ENCODE assay signal across 15 cellular contexts in genomic region chr12:123254853-123255446, GRCh38. TPM values are rescaled to one million over a fixed set of nuclear protein-coding genes. Genes with fewer than 3 reads are reported as not detected.
DNase-seq lines count a peak whose midpoint lies in the region; ATAC-seq lines count a peak whose summit lies in the region.
"Had no signal": no experiment of that assay in that cellular context is flagged by ENCODE, and none has a peak within 500 bp of the region (broad histone marks: within the 10 kb centered on the region; RNA-seq: fewer than 3 reads in every experiment).

No MANE protein-coding gene starts in this region.

- H3K4me3 Mint-ChIP-seq in activated T-cell treated with anti-CD3 and anti-CD28 coated beads, Interleukin-2, amount 50 U/mL, for 24 hours, result no peak overlapping the region
- H3K4me3 Mint-ChIP-seq in activated T-helper 1 cell treated with anti-CD3 and anti-CD28 coated beads, Interleukin-12 subunit alpha, Interleukin-12 subunit beta, Interleukin-2, Interleukin-4 antibody, amounts not matched to agents 30 ng/mL and 10 ng/mL and 1 ng/mL, durations not matched to agents 14 hours and 24 hours and 36 hours, result no peak overlapping the region
- no peak overlapping the region for H3K4me3 Mint-ChIP-seq in central memory CD8-positive, alpha-beta T cell
- H3K4me3 Mint-ChIP-seq: H9 had no signal

- H3K9me3 Mint-ChIP-seq in activated T-cell treated with anti-CD3 and anti-CD28 coated beads, Interleukin-2, amount 50 U/mL, for 24 hours, result no peaks in the 10 kb centered on the region
- H3K9me3 Mint-ChIP-seq in activated T-helper 1 cell treated with anti-CD3 and anti-CD28 coated beads, Interleukin-12 subunit alpha, Interleukin-12 subunit beta, Interleukin-2, Interleukin-4 antibody, amounts not matched to agents 30 ng/mL and 10 ng/mL and 1 ng/mL, durations not matched to agents 14 hours and 24 hours and 36 hours, result no peaks in the 10 kb centered on the region
- no peaks in the 10 kb centered on the region for H3K9me3 Mint-ChIP-seq in central memory CD8-positive, alpha-beta T cell

- H3K27ac Mint-ChIP-seq in activated T-cell treated with anti-CD3 and anti-CD28 coated beads, Interleukin-2, amount 50 U/mL, for 24 hours, result peak overlapping the region; percentile 89
- H3K27ac Mint-ChIP-seq in activated T-helper 1 cell treated with anti-CD3 and anti-CD28 coated beads, Interleukin-12 subunit alpha, Interleukin-12 subunit beta, Interleukin-2, Interleukin-4 antibody, amounts not matched to agents 30 ng/mL and 10 ng/mL and 1 ng/mL, durations not matched to agents 14 hours and 24 hours and 36 hours, result peak overlapping the region; percentile 44
- H3K27ac Mint-ChIP-seq in central memory CD8-positive, alpha-beta T cell (ENCODE audit: low read depth), result peak overlapping the region; percentile 61

- peaks cover 46% of the 10 kb centered on the region for H3K4me1 Mint-ChIP-seq in activated T-cell treated with anti-CD3 and anti-CD28 coated beads, Interleukin-2, amount 50 U/mL, for 24 hours (ENCODE audit: low read depth)
- peaks cover 28% of the 10 kb centered on the region for H3K4me1 Mint-ChIP-seq in activated T-helper 1 cell treated with anti-CD3 and anti-CD28 coated beads, Interleukin-12 subunit alpha, Interleukin-12 subunit beta, Interleukin-2, Interleukin-4 antibody, amounts not matched to agents 30 ng/mL and 10 ng/mL and 1 ng/mL, durations not matched to agents 14 hours and 24 hours and 36 hours (ENCODE audit: low read depth)
- peaks cover 19% of the 10 kb centered on the region for H3K4me1 Mint-ChIP-seq in central memory CD8-positive, alpha-beta T cell

- intact Hi-C loops in activated T-helper 1 cell treated with anti-CD3 and anti-CD28 coated beads, Interleukin-12 subunit alpha, Interleukin-12 subunit beta, Interleukin-2, Interleukin-4 antibody, amounts not matched to agents 30 ng/mL and 10 ng/mL and 1 ng/mL, durations not matched to agents 14 hours and 24 hours and 36 hours (cut with micrococcal nuclease), result no loop called here
- intact Hi-C loops in posterior vena cava (cut with DNase I), result no loop called here

- no peak for DNase-seq in activated T-cell treated with anti-CD3 and anti-CD28 coated beads, Interleukin-2, amount 50 U/mL, for 24 hours
- DNase-seq in activated T-cell treated with anti-CD3 and anti-CD28 coated beads for 4 hours, result no peak
- DNase-seq in activated T-helper 1 cell treated with anti-CD3 and anti-CD28 coated beads, Interleukin-12 subunit alpha, Interleukin-12 subunit beta, Interleukin-2, Interleukin-4 antibody, amounts not matched to agents 30 ng/mL and 10 ng/mL and 1 ng/mL, durations not matched to agents 14 hours and 24 hours and 36 hours (ENCODE audit: low spot score), result no peak
- DNase-seq in central memory CD8-positive, alpha-beta T cell (ENCODE audit: low spot score in 2 of 2), result no peak
- DNase-seq in posterior vena cava (ENCODE audit: low spot score), result peak; percentile 30
- DNase-seq in NCI-H1694 (lab: John Stamatoyannopoulos, UW), result no peak
- no peak for DNase-seq in AG08396 (ENCODE audit: low spot score)
- no peak for DNase-seq in UCSD-AML1 (lab: John Stamatoyannopoulos, UW; ENCODE audit: unreplicated experiment)
- DNase-seq: AML-193, Caco-2, H9, MG63, NCI-H1092 treated with DMSO at 0.1 percent for 48 hours, NCI-H187, NCI-H774 had no signal

- H3K36me3 Mint-ChIP-seq in activated T-cell treated with anti-CD3 and anti-CD28 coated beads, Interleukin-2, amount 50 U/mL, for 24 hours (ENCODE audit: low read depth), result peaks cover 85% of the 10 kb centered on the region
- peaks cover 34% of the 10 kb centered on the region for H3K36me3 Mint-ChIP-seq in activated T-helper 1 cell treated with anti-CD3 and anti-CD28 coated beads, Interleukin-12 subunit alpha, Interleukin-12 subunit beta, Interleukin-2, Interleukin-4 antibody, amounts not matched to agents 30 ng/mL and 10 ng/mL and 1 ng/mL, durations not matched to agents 14 hours and 24 hours and 36 hours (ENCODE audit: low read depth)
- H3K36me3 Mint-ChIP-seq in central memory CD8-positive, alpha-beta T cell (ENCODE audit: insufficient read depth), result peaks cover 41% of the 10 kb centered on the region

- no peaks in the 10 kb centered on the region for H3K27me3 Mint-ChIP-seq in activated T-cell treated with anti-CD3 and anti-CD28 coated beads, Interleukin-2, amount 50 U/mL, for 24 hours
- no peaks in the 10 kb centered on the region for H3K27me3 Mint-ChIP-seq in activated T-helper 1 cell treated with anti-CD3 and anti-CD28 coated beads, Interleukin-12 subunit alpha, Interleukin-12 subunit beta, Interleukin-2, Interleukin-4 antibody, amounts not matched to agents 30 ng/mL and 10 ng/mL and 1 ng/mL, durations not matched to agents 14 hours and 24 hours and 36 hours (ENCODE audit: insufficient read depth)
- no peaks in the 10 kb centered on the region for H3K27me3 Mint-ChIP-seq in central memory CD8-positive, alpha-beta T cell

- no peak for ATAC-seq in central memory CD8-positive, alpha-beta T cell (replicated peaks; ENCODE audit: extremely low read depth, poor library complexity, severe bottlenecking)

RNA-seq across cellular contexts. Expression of gene CDK2AP1, which starts 16.7 kb away (rescaled TPM):
- 70.8 and 72.5 TPM in 2 replicates for total RNA-seq in activated T-helper 1 cell treated with anti-CD3 and anti-CD28 coated beads, Interleukin-12 subunit alpha, Interleukin-12 subunit beta, Interleukin-2, Interleukin-4 antibody, amounts not matched to agents 30 ng/mL and 10 ng/mL and 1 ng/mL, durations not matched to agents 14 hours and 24 hours and 36 hours
- 100 to 1,000 TPM; 121 to 123 TPM for total RNA-seq in posterior vena cava

RNA-seq across cellular contexts. Expression of gene MTRFR, which starts 21.7 kb away (rescaled TPM):
- total RNA-seq in activated T-helper 1 cell treated with anti-CD3 and anti-CD28 coated beads, Interleukin-12 subunit alpha, Interleukin-12 subunit beta, Interleukin-2, Interleukin-4 antibody, amounts not matched to agents 30 ng/mL and 10 ng/mL and 1 ng/mL, durations not matched to agents 14 hours and 24 hours and 36 hours, result 32.6 and 34.2 TPM in 2 replicates
- 1 to 10 TPM; 5.8 to 7.3 TPM for total RNA-seq in posterior vena cava

RNA-seq across cellular contexts. Expression of gene MPHOSPH9, which starts 22.0 kb away (rescaled TPM):
- total RNA-seq in activated T-helper 1 cell treated with anti-CD3 and anti-CD28 coated beads, Interleukin-12 subunit alpha, Interleukin-12 subunit beta, Interleukin-2, Interleukin-4 antibody, amounts not matched to agents 30 ng/mL and 10 ng/mL and 1 ng/mL, durations not matched to agents 14 hours and 24 hours and 36 hours, result 87.3 and 89.9 TPM in 2 replicates
- 10 to 100 TPM; 12.6 to 18.7 TPM for total RNA-seq in posterior vena cava
